Comparison of ENCODE assay signal across 15 cellular contexts in the genomic region with DNA sequence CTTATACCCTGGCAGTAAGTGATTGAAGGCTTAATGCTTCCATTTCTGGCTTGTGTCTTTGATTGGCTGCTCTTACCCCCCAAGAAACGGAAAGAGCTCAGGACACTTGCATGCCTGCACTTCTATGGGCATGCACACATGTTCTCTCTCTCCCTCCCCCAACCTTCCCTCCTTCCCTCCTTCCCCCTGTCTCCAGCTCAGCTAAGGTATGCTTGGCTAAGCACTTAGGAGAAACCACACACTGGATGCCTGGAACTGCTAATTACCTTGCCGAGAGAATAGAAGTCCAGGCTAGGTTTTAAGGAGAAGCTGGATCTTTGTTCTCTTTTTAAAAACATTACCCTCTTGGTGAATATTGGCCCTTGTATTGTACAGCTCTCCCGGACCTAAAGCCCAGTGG.
A peak's percentile ranks its signal among the peaks of the same experiment; 100 is the strongest.
DNase-seq lines count a peak whose midpoint lies in the region; ATAC-seq and TF ChIP-seq lines count a peak whose summit lies in the region.
"Had no signal": no experiment of that assay in that cellular context is flagged by ENCODE, and none has a peak within 500 bp of the region (broad histone marks: within the 10 kb centered on the region; RNA-seq: fewer than 3 reads in every experiment).

No MANE protein-coding gene starts in this region.

- in situ Hi-C loops in astrocyte of the spinal cord (cut with HindIII; ENCODE audit: low sequenced_read_pairs): no loop called here

- H3K27ac Mint-ChIP-seq in nephron: peak overlapping the region in 2 of 3 experiments; percentile 14 to 33
- H3K27ac Mint-ChIP-seq: B cell; CD4-positive, alpha-beta T cell had no signal

- H3K4me1 Mint-ChIP-seq in nephron: peaks cover 16% of the 10 kb centered on the region
- H3K4me1 Mint-ChIP-seq: B cell had no signal

- DNase-seq in Daoy (ENCODE audit: low read depth): peak; percentile 16
- DNase-seq in astrocyte of the spinal cord (ENCODE audit: low read depth, low spot score): peak; percentile 1
- DNase-seq in kidney epithelial cell (ENCODE audit: low read depth): peak; percentile 38
- no peak for DNase-seq in colonic mucosa
- DNase-seq in SK-N-DZ (ENCODE audit: low spot score): no peak
- no peak for DNase-seq in coronary artery (ENCODE audit: low spot score)
- DNase-seq: C1 segment of cervical spinal cord; CD4-positive, alpha-beta T cell; DMS79; EL had no signal

- H3K4me3 ChIP-seq in astrocyte of the spinal cord (ENCODE audit: low read depth, low read length) (no peak overlapping the region), kidney epithelial cell (ENCODE audit: low read depth, low read length) (no peak overlapping the region), colonic mucosa (no peak overlapping the region), coronary artery (no peak overlapping the region)

- no peaks in the 10 kb centered on the region for H3K36me3 Mint-ChIP-seq in nephron (ENCODE audit: low read depth)

- H3K9ac ChIP-seq in colonic mucosa (ENCODE audit: low read depth in 2 of 2, low read length in 2 of 2): no peak overlapping the region

- H3K27ac ChIP-seq in colonic mucosa (no peak overlapping the region), coronary artery (no peak overlapping the region)
- H3K27ac ChIP-seq: HL-60 had no signal

- intact Hi-C loops in colonic mucosa (cut with DNase I): no loop called here

- H3K4me3 Mint-ChIP-seq in nephron: no peak overlapping the region
- H3K4me3 Mint-ChIP-seq: B cell; CD4-positive, alpha-beta T cell had no signal

- no peaks in the 10 kb centered on the region for H3K27me3 Mint-ChIP-seq in nephron (ENCODE audit: low read depth)
- H3K27me3 Mint-ChIP-seq: B cell had no signal

- H3K27me3 ChIP-seq in kidney epithelial cell (ENCODE audit: control insufficient read depth, insufficient read depth, low read length) (no peaks in the 10 kb centered on the region), colonic mucosa (no peaks in the 10 kb centered on the region)

- H3K9me3 Mint-ChIP-seq in nephron: no peaks in the 10 kb centered on the region
- H3K9me3 Mint-ChIP-seq: CD4-positive, alpha-beta T cell had no signal

- no peak for ATAC-seq in HG03354 (IDR thresholded peaks at IDR 0.05; ENCODE audit: poor library complexity, severe bottlenecking, unreplicated experiment)
- ATAC-seq: HCT116 had no signal

- no peaks in the 10 kb centered on the region for H3K36me3 ChIP-seq in kidney epithelial cell (ENCODE audit: control insufficient read depth, insufficient read depth, low read length)
- no peaks in the 10 kb centered on the region for H3K36me3 ChIP-seq in colonic mucosa

- no peaks in the 10 kb centered on the region for H3K9me3 ChIP-seq in colonic mucosa

- no peak for TF ChIP-seq CTCF in astrocyte of the spinal cord (IDR thresholded peaks at IDR 0.05; ENCODE audit: low read depth, low read length)
- no peak for TF ChIP-seq CTCF in kidney epithelial cell (IDR thresholded peaks at IDR 0.05; ENCODE audit: insufficient read depth, low read length, poor library complexity, severe bottlenecking)
- no peak for TF ChIP-seq CTCF in nephron (IDR thresholded peaks at IDR 0.05; ENCODE audit: unreplicated experiment in 3 of 3)
- no peak for TF ChIP-seq CTCF in colonic mucosa (IDR thresholded peaks at IDR 0.05)
- TF ChIP-seq CTCF in coronary artery (IDR thresholded peaks at IDR 0.05): no peak

- no peaks in the 10 kb centered on the region for H3K4me1 ChIP-seq in colonic mucosa

Comparison
In these comparisons a context has a peak if more than half of its experiments do, and no peak if none do; other contexts are left out.
1. DNase-seq: peak in Daoy (single experiment), astrocyte of the spinal cord (single experiment) and kidney epithelial cell (single experiment); none in colonic mucosa (single experiment), SK-N-DZ (single experiment) and coronary artery (single experiment).